Comparison of ENCODE assay signal across 15 cellular contexts in the genomic region with DNA sequence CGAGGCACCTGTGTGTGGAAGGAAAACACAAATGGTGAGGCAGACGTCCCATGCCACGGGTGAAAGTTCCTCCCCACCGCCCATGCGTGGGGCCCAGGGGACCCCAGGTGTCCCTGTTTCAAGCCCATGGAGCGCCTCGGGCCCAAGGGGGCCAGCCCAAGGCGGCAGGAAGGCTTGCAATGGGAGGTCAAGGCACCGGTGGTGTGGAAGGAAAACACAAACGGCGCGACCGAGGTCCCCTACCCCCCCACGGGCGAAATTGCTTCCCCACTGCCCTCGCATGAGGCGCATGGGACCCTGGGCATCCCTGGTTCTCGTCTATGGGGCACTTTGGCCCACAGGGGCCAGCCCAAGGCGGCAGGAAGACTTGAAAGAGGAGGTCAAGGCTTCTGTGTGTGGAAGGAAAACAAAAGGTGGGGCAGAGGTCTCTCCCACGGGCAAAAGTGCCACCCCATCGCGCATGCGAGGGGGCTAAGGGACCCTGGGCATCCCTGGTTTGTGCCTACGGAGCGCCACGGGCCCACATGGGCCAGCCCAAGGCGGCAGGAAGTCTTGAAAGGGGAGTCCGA.
DNase-seq lines count a peak whose midpoint lies in the region; ATAC-seq and TF ChIP-seq lines count a peak whose summit lies in the region.
"Had no signal": no experiment of that assay in that cellular context is flagged by ENCODE, and none has a peak within 500 bp of the region (broad histone marks: within the 10 kb centered on the region; RNA-seq: fewer than 3 reads in every experiment).

No MANE protein-coding gene starts in this region.

- no peak overlapping the region for H3K4me3 Mint-ChIP-seq in activated naive CD8-positive, alpha-beta T cell treated with anti-CD3 and anti-CD28 coated beads, Interleukin-2, amount 10 ng/mL, durations not matched to agents 7 days and 5 days
- H3K4me3 Mint-ChIP-seq in activated naive CD8-positive, alpha-beta T cell treated with anti-CD3 and anti-CD28 coated beads, Interleukin-2, amount 50 U/mL, for 24 hours: no peak overlapping the region
- H3K4me3 Mint-ChIP-seq: B cell; naive thymus-derived CD4-positive, alpha-beta T cell; T-helper 1 cell treated with Interleukin-12 subunit alpha and Interleukin-12 subunit beta and Interleukin-4 antibody, amounts not matched to agents 30 μg/mL and 1 μg/mL, for 36 hours had no signal

- H3K9me3 Mint-ChIP-seq in activated naive CD8-positive, alpha-beta T cell treated with anti-CD3 and anti-CD28 coated beads, Interleukin-2, amount 10 ng/mL, durations not matched to agents 7 days and 5 days: peaks cover 5% of the 10 kb centered on the region
- H3K9me3 Mint-ChIP-seq in activated naive CD8-positive, alpha-beta T cell treated with anti-CD3 and anti-CD28 coated beads, Interleukin-2, amount 50 U/mL, for 24 hours: no peaks in the 10 kb centered on the region

- H3K27me3 ChIP-seq in uterus: no peaks in the 10 kb centered on the region

- H3K36me3 Mint-ChIP-seq in activated naive CD8-positive, alpha-beta T cell treated with anti-CD3 and anti-CD28 coated beads, Interleukin-2, amount 10 ng/mL, durations not matched to agents 7 days and 5 days: no peaks in the 10 kb centered on the region
- H3K36me3 Mint-ChIP-seq in activated naive CD8-positive, alpha-beta T cell treated with anti-CD3 and anti-CD28 coated beads, Interleukin-2, amount 50 U/mL, for 24 hours (ENCODE audit: low read depth): peaks cover 2% of the 10 kb centered on the region

- POLR2A ChIA-PET in activated naive CD8-positive, alpha-beta T cell treated with anti-CD3 and anti-CD28 coated beads, Interleukin-2, amount 10 ng/mL, durations not matched to agents 7 days and 5 days (lab: Charles Lee): no interaction called here

- H3K4me1 ChIP-seq in uterus: no peaks in the 10 kb centered on the region

- intact Hi-C loops in uterus (cut with DNase I; ENCODE audit: low total_unique reads): no loop called here

- TF ChIP-seq CTCF in coronary artery (IDR thresholded peaks at IDR 0.05) (no peak), uterus (IDR thresholded peaks at IDR 0.05) (no peak)

- ATAC-seq in activated naive CD8-positive, alpha-beta T cell treated with anti-CD3 and anti-CD28 coated beads, Interleukin-2, amount 10 ng/mL, durations not matched to agents 7 days and 5 days (ENCODE audit: low read depth): no peak
- no peak for ATAC-seq in activated naive CD8-positive, alpha-beta T cell treated with anti-CD3 and anti-CD28 coated beads, Interleukin-2, amount 50 U/mL, for 24 hours
- ATAC-seq in GM18520 (IDR thresholded peaks at IDR 0.05; ENCODE audit: unreplicated experiment) (no peak), HG03135 (IDR thresholded peaks at IDR 0.05; ENCODE audit: unreplicated experiment) (no peak)
- ATAC-seq: naive thymus-derived CD4-positive, alpha-beta T cell had no signal

- H3K27ac ChIP-seq in coronary artery (no peak overlapping the region), uterus (no peak overlapping the region)

- peak; percentile 5 for DNase-seq in activated naive CD8-positive, alpha-beta T cell treated with anti-CD3 and anti-CD28 coated beads, Interleukin-2, amount 10 ng/mL, durations not matched to agents 7 days and 5 days
- no peak for DNase-seq in activated naive CD8-positive, alpha-beta T cell treated with anti-CD3 and anti-CD28 coated beads, Interleukin-2, amount 50 U/mL, for 24 hours
- peak; percentile 59 for DNase-seq in coronary artery (ENCODE audit: low spot score)
- DNase-seq in mesenteric fat pad (ENCODE audit: low spot score): peak; percentile 77
- peak; percentile 2 to 4 for DNase-seq in uterus
- DNase-seq in NCI-H526 (lab: John Stamatoyannopoulos, UW): no peak
- DNase-seq: EL; KG1; NCI-H2107; stimulated activated CD4-positive, alpha-beta T cell treated with anti-CD3 and anti-CD28 coated beads, Interleukin-12 subunit alpha, Interleukin-12 subunit beta, amount 100 ng/mL, for 4 hours had no signal

- H3K4me3 ChIP-seq in coronary artery (no peak overlapping the region), uterus (no peak overlapping the region)

- H3K27ac Mint-ChIP-seq in activated naive CD8-positive, alpha-beta T cell treated with anti-CD3 and anti-CD28 coated beads, Interleukin-2, amount 10 ng/mL, durations not matched to agents 7 days and 5 days: no peak overlapping the region
- no peak overlapping the region for H3K27ac Mint-ChIP-seq in activated naive CD8-positive, alpha-beta T cell treated with anti-CD3 and anti-CD28 coated beads, Interleukin-2, amount 50 U/mL, for 24 hours
- H3K27ac Mint-ChIP-seq: B cell; naive thymus-derived CD4-positive, alpha-beta T cell; T-helper 1 cell treated with Interleukin-12 subunit alpha and Interleukin-12 subunit beta and Interleukin-4 antibody, amounts not matched to agents 30 μg/mL and 1 μg/mL, for 36 hours had no signal

- H3K36me3 ChIP-seq in uterus: no peaks in the 10 kb centered on the region

- H3K9me3 ChIP-seq in uterus: no peaks in the 10 kb centered on the region

- TF ChIP-seq POLR2A in uterus (IDR thresholded peaks at IDR 0.05): no peak

- no peaks in the 10 kb centered on the region for H3K27me3 Mint-ChIP-seq in activated naive CD8-positive, alpha-beta T cell treated with anti-CD3 and anti-CD28 coated beads, Interleukin-2, amount 10 ng/mL, durations not matched to agents 7 days and 5 days
- no peaks in the 10 kb centered on the region for H3K27me3 Mint-ChIP-seq in activated naive CD8-positive, alpha-beta T cell treated with anti-CD3 and anti-CD28 coated beads, Interleukin-2, amount 50 U/mL, for 24 hours
- H3K27me3 Mint-ChIP-seq: B cell; naive thymus-derived CD4-positive, alpha-beta T cell had no signal

- no peaks in the 10 kb centered on the region for H3K4me1 Mint-ChIP-seq in activated naive CD8-positive, alpha-beta T cell treated with anti-CD3 and anti-CD28 coated beads, Interleukin-2, amount 10 ng/mL, durations not matched to agents 7 days and 5 days
- no peaks in the 10 kb centered on the region for H3K4me1 Mint-ChIP-seq in activated naive CD8-positive, alpha-beta T cell treated with anti-CD3 and anti-CD28 coated beads, Interleukin-2, amount 50 U/mL, for 24 hours
- H3K4me1 Mint-ChIP-seq: B cell had no signal

Comparison
In these comparisons a context has a peak if more than half of its experiments do, and no peak if none do; other contexts are left out.
1. DNase-seq: peak in activated naive CD8-positive, alpha-beta T cell treated with anti-CD3 and anti-CD28 coated beads, Interleukin-2, amount 10 ng/mL, durations not matched to agents 7 days and 5 days (single experiment), coronary artery (single experiment), mesenteric fat pad (single experiment) and uterus (2 of 2); none in activated naive CD8-positive, alpha-beta T cell treated with anti-CD3 and anti-CD28 coated beads, Interleukin-2, amount 50 U/mL, for 24 hours (single experiment) and NCI-H526 (0 of 2).